ENCODE assay signal across 20 cellular contexts in the genomic region with DNA sequence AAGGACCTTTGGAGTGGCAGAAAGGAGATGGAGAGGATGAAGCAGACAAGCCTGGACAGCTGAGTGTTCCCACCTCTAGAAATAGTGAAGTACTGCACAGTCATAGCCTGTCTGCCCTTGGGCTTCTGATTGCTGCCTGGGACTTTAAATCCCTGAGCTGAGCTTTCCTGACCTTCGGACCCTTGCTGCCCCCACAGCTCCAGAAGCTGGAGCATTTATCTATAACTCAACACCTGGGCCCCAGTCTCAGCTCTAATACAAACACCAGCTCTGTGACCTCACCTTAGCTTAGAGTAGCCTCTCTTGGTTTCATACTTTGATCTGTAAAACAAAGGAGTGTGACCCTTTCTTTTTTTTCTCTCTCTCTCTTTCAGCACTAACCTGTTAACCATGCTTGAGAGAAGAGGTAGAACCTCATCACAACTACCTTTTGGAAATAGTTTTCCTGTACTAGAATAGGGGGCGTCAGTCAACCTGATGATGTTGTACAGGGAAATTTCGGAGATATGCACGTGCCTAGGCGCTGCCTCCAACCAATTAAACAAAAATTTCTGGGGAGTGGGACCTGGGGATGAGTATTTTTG. TPM values are rescaled to one million over a fixed set of nuclear protein-coding genes. Genes with fewer than 3 reads are reported as not detected.
DNase-seq lines count a peak whose midpoint lies in the region; ATAC-seq, FAIRE-seq and TF ChIP-seq lines count a peak whose summit lies in the region.
"Had no signal": no experiment of that assay in that cellular context is flagged by ENCODE, and none has a peak within 500 bp of the region (broad histone marks: within the 10 kb centered on the region; RNA-seq: fewer than 3 reads in every experiment).

No MANE protein-coding gene starts in this region.

- no peak overlapping the region for H4K12ac ChIP-seq in trophoblast cell (ENCODE audit: low read depth, low read length)

- H3K4me1 ChIP-seq in GM12878 (ENCODE audit: control insufficient read depth, insufficient read depth, low read length) (no peaks in the 10 kb centered on the region), right cardiac atrium (ENCODE audit: control insufficient read depth, insufficient read depth, low read length) (no peaks in the 10 kb centered on the region), trophoblast cell (ENCODE audit: control insufficient read depth in 1 of 2, insufficient read depth in 2 of 2, low read length in 2 of 2) (peaks cover 0 to 9% of the 10 kb centered on the region in 2 experiments)
- H3K4me1 ChIP-seq: HAP-1, upper lobe of right lung had no signal

- peak overlapping the region; percentile 54 for H2BK12ac ChIP-seq in trophoblast cell (ENCODE audit: low read length)

- H3K79me1 ChIP-seq in trophoblast cell (ENCODE audit: low read length): peaks cover 3% of the 10 kb centered on the region

- H4K91ac ChIP-seq in trophoblast cell (ENCODE audit: low read depth, low read length): no peak overlapping the region

- POLR2A ChIA-PET in GM12878 (lab: Charles Lee): interaction anchor here (1.0 to 1.2 kb wide), 2 partner anchors 10 to 15 kb away, joined by 3 read pairs; no protein-coding TSS in a partner anchor

- H2AK5ac ChIP-seq in trophoblast cell (ENCODE audit: low read length): no peak overlapping the region

- H3K4me3 ChIP-seq in GM12878 (no peak overlapping the region), right cardiac atrium (ENCODE audit: low read length) (no peak overlapping the region), trophoblast cell (ENCODE audit: low read depth, low read length) (no peak overlapping the region)
- H3K4me3 ChIP-seq: HAP-1, upper lobe of right lung had no signal

- H3K9ac ChIP-seq in GM12878 (ENCODE audit: control insufficient read depth, insufficient read depth, low read length) (no peak overlapping the region), trophoblast cell (ENCODE audit: low read length) (no peak overlapping the region)

- H3K36me3 ChIP-seq in GM12878 (ENCODE audit: control insufficient read depth in 2 of 2, insufficient read depth in 2 of 2, low read length in 1 of 2): no peaks in the 10 kb centered on the region
- H3K36me3 ChIP-seq in trophoblast cell (ENCODE audit: control insufficient read depth in 1 of 2, insufficient read depth in 2 of 2, low read length in 2 of 2): no peaks in the 10 kb centered on the region
- H3K36me3 ChIP-seq: HAP-1, upper lobe of right lung had no signal

- BruUV-seq in GM12878 (replicated peaks; lab: Mats Ljungman, UMichigan): no TSS peak

- no peak for TF ChIP-seq CTCF in GM12878 (IDR thresholded peaks at IDR 0.05 in 2 of 3, conservative IDR thresholded peaks at IDR 0.05 in 1 of 3; ENCODE audit: control insufficient read depth in 2 of 3, extremely low read depth in 1 of 3, insufficient read depth in 1 of 3, low read depth in 3 of 3, low read length in 3 of 3)
- no peak for TF ChIP-seq CTCF in GM13976 (IDR thresholded peaks at IDR 0.05; ENCODE audit: borderline replicate concordance, control extremely low read depth, extremely low read depth, insufficient read depth, missing control alignments)

- H2BK120ac ChIP-seq in trophoblast cell (ENCODE audit: insufficient read depth, low read length, poor library complexity): no peak overlapping the region

- no peak for TF ChIP-seq EP300 in GM12878 (IDR thresholded peaks at IDR 0.05; ENCODE audit: borderline replicate concordance in 1 of 2, control insufficient read depth in 1 of 2, low read depth in 2 of 2, low read length in 2 of 2)

- WGBS in GM12878 (ENCODE audit: insufficient coverage, insufficient replicate concordance, low lambda C conversion rate, missing lambda C conversion rate): 98% methylated on average over 5 of the region's 5 CpGs
- 95% methylated on average over 5 of the region's 5 CpGs for WGBS in right cardiac atrium
- no CpG with 5 or more reads among the region's 5 CpGs for WGBS in trophoblast cell (ENCODE audit: extremely low coverage, insufficient coverage, insufficient read length)

- CTCF ChIA-PET in GM12878 (lab: Yijun Ruan, JAX): interaction anchor here (1.0 to 1.1 kb wide), 2 partner anchors 9 to 350 kb away, joined by 4 to 5 read pairs; no protein-coding TSS in a partner anchor

- TF ChIP-seq POLR2A in GM12878 (IDR thresholded peaks at IDR 0.05; ENCODE audit: low read depth, low read length): no peak

- H3K27ac ChIP-seq in GM12878 (ENCODE audit: control insufficient read depth, insufficient read depth) (no peak overlapping the region), right cardiac atrium (ENCODE audit: low read length) (no peak overlapping the region), trophoblast cell (ENCODE audit: low read depth, low read length) (peak overlapping the region; percentile 51)
- H3K27ac ChIP-seq: upper lobe of right lung had no signal

- intact Hi-C loops in GM12878 (cut with micrococcal nuclease; ENCODE audit: unreplicated experiment): no loop called here
- intact Hi-C loops in right cardiac atrium (cut with DNase I): no loop called here

- H3K18ac ChIP-seq in trophoblast cell (ENCODE audit: low read length): no peak overlapping the region

- H2AFZ ChIP-seq in GM12878 (ENCODE audit: control insufficient read depth, low read depth, low read length) (no peak overlapping the region), trophoblast cell (ENCODE audit: insufficient read depth, low read length, poor library complexity) (peak overlapping the region; percentile 10)

- DNase-seq in HuH-7.5 (ENCODE audit: low spot score): peak; percentile 37
- DNase-seq in GM12878 (ENCODE audit: low read depth, low spot score): no peak
- DNase-seq in right cardiac atrium: no peak
- no peak for DNase-seq in trophoblast cell
- no peak for DNase-seq in GM13976 (ENCODE audit: low spot score)
- DNase-seq in NCI-H1694 treated with DMSO at 0.1 percent for 48 hours (lab: John Stamatoyannopoulos, UW): no peak
- DNase-seq: activated CD4-positive, alpha-beta T cell treated with anti-CD3 and anti-CD28 coated beads, Interleukin-2, amount 50 U/mL, for 1 hour; activated gamma-delta T cell; caudate nucleus; EL; foreskin melanocyte; NCI-H1105 treated with DMSO at 0.1 percent for 48 hours; NCI-H2107; NCI-H510A; nephron progenitor cell; stimulated activated naive CD8-positive, alpha-beta T cell treated with anti-CD3 and anti-CD28 coated beads, Interleukin-15, Interleukin-2, amounts not matched to agents 100 U/mL and 50 U/mL, for 24 hours; upper lobe of right lung had no signal

- H2BK5ac ChIP-seq in trophoblast cell (ENCODE audit: low read depth, low read length, poor library complexity): peak overlapping the region; percentile 4

- in situ Hi-C loops in GM12878 (cut with MboI) (no loop called here), GM13976 (cut with MboI; ENCODE audit: low sequenced_read_pairs, unreplicated experiment) (no loop called here)

- FAIRE-seq in GM12878 (lab: Jason Lieb, UNC): no peak

- SMC1A ChIA-PET in GM12878 (lab: Charles Lee; ENCODE audit: uncharacterized antibody, unreplicated experiment): interaction anchor here (0.9 to 8.1 kb wide), 8 partner anchors 8 to 350 kb away, joined by 3 to 59 read pairs (median 4); no protein-coding TSS in a partner anchor

- H3K27me3 ChIP-seq in GM12878 (replicated peaks in 1 of 2; ENCODE audit: control insufficient read depth in 2 of 2, insufficient read depth in 2 of 2, low read length in 1 of 2) (no peaks in the 10 kb centered on the region), right cardiac atrium (ENCODE audit: control insufficient read depth, insufficient read depth) (no peaks in the 10 kb centered on the region), trophoblast cell (ENCODE audit: insufficient read depth, low read length) (no peaks in the 10 kb centered on the region)
- H3K27me3 ChIP-seq: upper lobe of right lung had no signal

- no peak for TF ChIP-seq RAD21 in GM12878 (IDR thresholded peaks at IDR 0.05; ENCODE audit: insufficient read depth, low read depth, low read length)

- H3K9me3 ChIP-seq in GM12878 (replicated peaks; ENCODE audit: control insufficient read depth, insufficient read depth, low read length) (no peaks in the 10 kb centered on the region), right cardiac atrium (ENCODE audit: control insufficient read depth, low read length) (no peaks in the 10 kb centered on the region), trophoblast cell (ENCODE audit: insufficient read depth, low read depth, low read length) (no peaks in the 10 kb centered on the region)
- H3K9me3 ChIP-seq: HAP-1, upper lobe of right lung had no signal

- H3K4ac ChIP-seq in trophoblast cell (ENCODE audit: low read depth, low read length): no peak overlapping the region

- no peaks in the 10 kb centered on the region for H3K79me2 ChIP-seq in GM12878 (ENCODE audit: control insufficient read depth, insufficient read depth, low read length)
- no peaks in the 10 kb centered on the region for H3K79me2 ChIP-seq in trophoblast cell (ENCODE audit: control insufficient read depth, insufficient read depth, low read length, poor library complexity)

- RAD21 ChIA-PET in GM12878 (lab: Charles Lee; ENCODE audit: unreplicated experiment): interaction anchor here (0.8 to 3.3 kb wide), 2 partner anchors 13 to 29 kb away, joined by 3 to 12 read pairs; no protein-coding TSS in a partner anchor

- no peak overlapping the region for H3K14ac ChIP-seq in trophoblast cell (ENCODE audit: low read length)

- H3K23ac ChIP-seq in trophoblast cell (ENCODE audit: low read length): no peak overlapping the region

- ATAC-seq in GM12878 (peak; percentile 39), right cardiac atrium (peak; percentile 37 to 52), HG02870 (IDR thresholded peaks at IDR 0.05; ENCODE audit: unreplicated experiment) (no peak), HG02973 (IDR thresholded peaks at IDR 0.05; ENCODE audit: unreplicated experiment) (no peak)
- ATAC-seq: stimulated activated naive CD8-positive, alpha-beta T cell treated with anti-CD3 and anti-CD28 coated beads, Interleukin-15, Interleukin-2, amounts not matched to agents 100 U/mL and 50 U/mL, for 24 hours; upper lobe of right lung had no signal

- no peak overlapping the region for H3K4me2 ChIP-seq in GM12878 (ENCODE audit: control insufficient read depth, insufficient read depth)
- H3K4me2 ChIP-seq in trophoblast cell (ENCODE audit: low read length): no peak overlapping the region

- no peak overlapping the region for H4K8ac ChIP-seq in trophoblast cell (ENCODE audit: low read depth, low read length)

- no peaks in the 10 kb centered on the region for H4K20me1 ChIP-seq in GM12878 (ENCODE audit: control insufficient read depth, insufficient read depth)

RNA-seq across cellular contexts. Expression of gene ELL2, which starts 25.4 kb away (rescaled TPM):
- total RNA-seq in GM12878 (2013; cell fraction: nucleolus; rRNA removed): 85.3 and 105 TPM in 2 replicates
- 59.9 and 61.6 TPM in 2 replicates for total RNA-seq in GM12878 (2014; rRNA removed)
- 83.8 and 87.5 TPM in 2 replicates for total RNA-seq in GM12878 (2014; rRNA removed; fragmentation: Illumina TruSeq; extraction: Trizol)
- total RNA-seq in GM12878 (2021): 76.1 and 76.9 TPM in 2 replicates
- polyA plus RNA-seq in GM12878 (2011; ENCODE audit: low read depth): 24.4 TPM
- polyA plus RNA-seq in GM12878 (2011; rRNA removed): 91.4 and 122 TPM in 2 replicates
- 38.3 and 41.6 TPM in 2 replicates for polyA plus RNA-seq in GM12878 (2011; cell fraction: cytosol; rRNA removed)
- polyA plus RNA-seq in GM12878 (2011; cell fraction: nucleus; rRNA removed): 70.5 and 86.0 TPM in 2 replicates
- 32.2 and 37.2 TPM in 2 replicates for polyA plus RNA-seq in GM12878 (2012)
- 64.9 and 73.3 TPM in 2 replicates for polyA plus RNA-seq in GM12878 (2014; fragmentation: Illumina TruSeq; extraction: Trizol)
- polyA plus RNA-seq in GM12878 (2014; fragmentation: Nextera tagmentation; extraction: Ambion mirVana): 10 to 100 TPM; 24.2 to 34.4 TPM
- 46.4 and 47.7 TPM in 2 replicates for polyA plus RNA-seq in GM12878 (2014; rRNA removed)
- 10 to 100 TPM; 50.2 to 53.1 TPM for polyA plus RNA-seq in GM12878 (2016; fragmentation: Nextera tagmentation; extraction: Ambion mirVana)
- 110 and 125 TPM in 2 replicates for polyA minus RNA-seq in GM12878 (2011; rRNA and poly(A)+ RNA removed)
- polyA minus RNA-seq in GM12878 (2011; cell fraction: cytosol; rRNA and poly(A)+ RNA removed): 41.3 and 44.8 TPM in 2 replicates
- polyA minus RNA-seq in GM12878 (2011; cell fraction: nucleus; rRNA and poly(A)+ RNA removed): 172 and 368 TPM in 2 replicates
- 10 to 100 TPM; 31.3 to 75.9 (median 33.1) TPM for total RNA-seq in right cardiac atrium
- 16.7 TPM for polyA plus RNA-seq in right cardiac atrium
- polyA plus RNA-seq in trophoblast cell (2013): 19.8 and 20.7 TPM in 2 replicates

Comparison
In these comparisons a context has a peak if more than half of its experiments do, and no peak if none do; other contexts are left out.
1. ATAC-seq: peak in GM12878 (single experiment) and right cardiac atrium (2 of 2); none in HG02870 (single experiment) and HG02973 (single experiment).